In genomic region chr1:205813755-205814058, GRCh38 we compare ENCODE assay signal across 8 cellular contexts. TPM values are rescaled to one million over a fixed set of nuclear protein-coding genes. Genes with fewer than 3 reads are reported as not detected.
DNase-seq lines count a peak whose midpoint lies in the region; ATAC-seq and TF ChIP-seq lines count a peak whose summit lies in the region.

No MANE protein-coding gene starts in this region.

- TF ChIP-seq CTCF in HEK293 (tag by site-specific recombination; IDR thresholded peaks at IDR 0.05) = no peak
- TF ChIP-seq CTCF in fibroblast of pulmonary artery (IDR thresholded peaks at IDR 0.05; ENCODE audit: low read length, missing control alignments) = no peak
- no peak for TF ChIP-seq CTCF in gastrocnemius medialis (IDR thresholded peaks at IDR 0.05 in 4 of 5, conservative IDR thresholded peaks at IDR 0.05 in 1 of 5)

- H3K27me3 ChIP-seq in gastrocnemius medialis = no peaks in the 10 kb centered on the region

- H3K27ac ChIP-seq in HEK293 (ENCODE audit: extremely low read depth, low read depth, low read length) (no peak overlapping the region), gastrocnemius medialis (peak overlapping the region; percentile 92 to 98 (median 97))

- H3K9me3 ChIP-seq in HEK293 (ENCODE audit: control insufficient read depth, insufficient read depth, low read depth, low read length) (no peaks in the 10 kb centered on the region), gastrocnemius medialis (no peaks in the 10 kb centered on the region)

- H3K36me3 Mint-ChIP-seq in T-helper 2 cell treated with Interferon-gamma antibody and Interleukin-4, amounts not matched to agents 5 μg/mL and 100 μg/mL, for 36 hours (ENCODE audit: low read depth) = peaks cover 15% of the 10 kb centered on the region

- ATAC-seq in gastrocnemius medialis (no peak), GM21447 (IDR thresholded peaks at IDR 0.05; ENCODE audit: unreplicated experiment) (no peak), GM21360 (IDR thresholded peaks at IDR 0.05; ENCODE audit: unreplicated experiment) (no peak)

- H3K4me3 Mint-ChIP-seq in T-helper 2 cell treated with Interferon-gamma antibody and Interleukin-4, amounts not matched to agents 5 μg/mL and 100 μg/mL, for 36 hours = peak overlapping the region; percentile 88

- no peak for TF ChIP-seq POLR2A in gastrocnemius medialis (IDR thresholded peaks at IDR 0.05)

- H3K4me1 Mint-ChIP-seq in T-helper 2 cell treated with Interferon-gamma antibody and Interleukin-4, amounts not matched to agents 5 μg/mL and 100 μg/mL, for 36 hours (ENCODE audit: low read depth) = peaks cover 32% of the 10 kb centered on the region

- H3K4me1 ChIP-seq in HEK293 (ENCODE audit: control insufficient read depth, insufficient read depth, low read length) (peaks cover 12% of the 10 kb centered on the region), gastrocnemius medialis (peaks cover 42 to 60% of the 10 kb centered on the region in 2 donors)

- POLR2A ChIA-PET in HEK293 (lab: Yijun Ruan, JAX) = no interaction called here

- peaks cover 0 to 18% of the 10 kb centered on the region in 2 experiments; a peak in 1 of 3 replicates for H3K36me3 ChIP-seq in HEK293 (ENCODE audit: control insufficient read depth in 2 of 2, insufficient read depth in 1 of 2, low read length in 2 of 2)
- no peaks in the 10 kb centered on the region for H3K36me3 ChIP-seq in gastrocnemius medialis

- no peaks in the 10 kb centered on the region for H3K9me3 Mint-ChIP-seq in T-helper 2 cell treated with Interferon-gamma antibody and Interleukin-4, amounts not matched to agents 5 μg/mL and 100 μg/mL, for 36 hours

- CTCF ChIA-PET in HEK293 (lab: Yijun Ruan, JAX) = interaction anchor here (1.2 to 1.5 kb wide), 2 partner anchors 13 to 163 kb away, joined by 3 to 11 read pairs; no protein-coding TSS in a partner anchor

- H3K4me3 ChIP-seq in HEK293 (ENCODE audit: low read depth, low read length) = peak overlapping the region; percentile 76
- peak overlapping the region; percentile 61 for H3K4me3 ChIP-seq in fibroblast of pulmonary artery (replicated peaks; ENCODE audit: low read depth, low read length)
- peak overlapping the region; percentile 80 to 92 (median 88) for H3K4me3 ChIP-seq in gastrocnemius medialis

- H3K27me3 Mint-ChIP-seq in T-helper 2 cell treated with Interferon-gamma antibody and Interleukin-4, amounts not matched to agents 5 μg/mL and 100 μg/mL, for 36 hours (ENCODE audit: low read depth) = no peaks in the 10 kb centered on the region

- in situ Hi-C loops in gastrocnemius medialis (cut with MboI; ENCODE audit: low sequenced_read_pairs in 4 of 4) = no loop called here

- peak; percentile 23 for DNase-seq in T-helper 2 cell treated with Interferon-gamma antibody and Interleukin-4, amounts not matched to agents 5 μg/mL and 100 μg/mL, for 36 hours (ENCODE audit: low spot score)
- no peak for DNase-seq in fibroblast of pulmonary artery (ENCODE audit: low read depth)
- peak in 1 of 2 donors; percentile 56 for DNase-seq in gastrocnemius medialis
- no peak for DNase-seq in NCI-H2196 (lab: John Stamatoyannopoulos, UW; ENCODE audit: unreplicated experiment)
- no peak for DNase-seq in AML-193 (lab: John Stamatoyannopoulos, UW)

- intact Hi-C loops in gastrocnemius medialis (cut with DNase I; ENCODE audit: low total_unique reads) = loop anchor here (1.0 to 5.0 kb wide), 4 partner anchors 31 to 164 kb away; no protein-coding TSS in a partner anchor

- peak overlapping the region; percentile 75 for H3K27ac Mint-ChIP-seq in T-helper 2 cell treated with Interferon-gamma antibody and Interleukin-4, amounts not matched to agents 5 μg/mL and 100 μg/mL, for 36 hours

TF ChIP-seq in HEK293, 187 proteins besides CTCF, POLR2A, EP300 and RAD21:
- 0 out of 2 replicates have a peak, but pooled peaks have one; percentile 43 for TF ChIP-seq PRDM1 (tag by site-specific recombination; IDR thresholded peaks at IDR 0.05)
- TF ChIP-seq ZBTB7A (tag by site-specific recombination; IDR thresholded peaks at IDR 0.05; ENCODE audit: low read depth) = no peak
- TF ChIP-seq PRDM10 (tag by site-specific recombination; IDR thresholded peaks at IDR 0.05) = peak; percentile 32
- TF ChIP-seq SP2 (tag by site-specific recombination; IDR thresholded peaks at IDR 0.05) = peak; percentile 60
- TF ChIP-seq ZFP69B (tag by site-specific recombination; IDR thresholded peaks at IDR 0.05) = 0 out of 2 replicates have a peak, but pooled peaks have one; percentile 5
- TF ChIP-seq ZEB2 (tag by site-specific recombination; IDR thresholded peaks at IDR 0.05) = 0 out of 2 replicates have a peak, but pooled peaks have one; percentile 20
- TF ChIP-seq ZNF600 (tag by site-specific recombination; IDR thresholded peaks at IDR 0.05) = peak; percentile 36; the same call in 1 of the 2 replicates
- TF ChIP-seq GLIS2 (tag by site-specific recombination; IDR thresholded peaks at IDR 0.05) = peak; percentile 15; the same call in 1 of the 2 replicates
- no peak for TF ChIP-seq ZNF239 (tag by site-specific recombination; IDR thresholded peaks at IDR 0.05)
- peak; percentile 10 for TF ChIP-seq SP3 (tag by site-specific recombination; IDR thresholded peaks at IDR 0.05)
- TF ChIP-seq ZNF664 (tag by site-specific recombination; IDR thresholded peaks at IDR 0.05) = no peak
TF ChIP-seq in HEK293: peak in this region for 8.

RNA-seq across cellular contexts. Expression of gene SLC41A1, which starts 0.7 kb away (rescaled TPM):
- total RNA-seq in gastrocnemius medialis = 10 to 100 TPM; 21.5 to 39.8 (median 36.8) TPM

RNA-seq across cellular contexts. Expression of gene PM20D1, which starts 36.2 kb away (rescaled TPM):
- total RNA-seq in gastrocnemius medialis = not detected

RNA-seq across cellular contexts. Expression of gene RAB29, which starts 38.4 kb away (rescaled TPM):
- total RNA-seq in gastrocnemius medialis = 10 to 100 TPM in 3 of 4 donors, 1 to 10 TPM in 1; 8.4 to 13.8 (median 10.7) TPM
